ENCODE assay signal across 8 cellular contexts in the genomic region with DNA sequence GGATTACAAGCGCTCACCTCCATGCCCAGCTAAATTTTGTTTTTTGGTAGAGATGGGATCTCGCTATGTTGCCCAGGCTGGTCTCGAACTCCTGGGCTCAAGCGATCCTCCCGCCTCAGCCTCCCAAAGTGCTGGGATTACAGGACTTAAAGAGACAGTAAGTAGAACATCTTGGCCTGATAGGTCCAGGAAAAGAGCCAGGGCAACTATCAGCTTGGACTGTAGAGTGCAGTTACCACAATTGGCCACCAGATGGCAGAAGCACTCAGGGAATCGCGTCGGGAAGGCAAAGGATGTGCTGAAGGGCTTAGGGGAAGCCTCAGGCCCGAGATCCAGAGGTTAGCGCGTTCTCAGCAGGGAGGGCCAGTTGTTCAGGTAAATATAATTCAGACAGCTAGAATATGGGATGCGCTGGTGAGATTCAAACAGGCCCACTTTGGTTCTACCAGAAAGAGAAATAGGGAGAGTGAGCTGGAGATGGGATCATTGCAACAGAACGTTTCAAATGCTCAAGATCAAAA. TPM values are rescaled to one million over a fixed set of nuclear protein-coding genes. Genes with fewer than 3 reads are reported as not detected.
DNase-seq lines count a peak whose midpoint lies in the region; ATAC-seq and TF ChIP-seq lines count a peak whose summit lies in the region.

No MANE protein-coding gene starts in this region.

- H3K9me3 ChIP-seq in liver (ENCODE audit: control insufficient read depth in 4 of 4, low read length in 3 of 4), result no peaks in the 10 kb centered on the region

- no peak overlapping the region for H3K9ac ChIP-seq in liver (ENCODE audit: low read depth in 1 of 2, low read length in 2 of 2)

- WGBS in liver, result 15% methylated on average over 13 of the region's 13 CpGs

- H3K4me1 ChIP-seq in liver (ENCODE audit: control insufficient read depth in 4 of 4, insufficient read depth in 4 of 4, low read length in 3 of 4), result peaks cover 0 to 21% (median 19%) of the 10 kb centered on the region in 4 donors

- peak; percentile 100 for TF ChIP-seq RAD21 in liver (IDR thresholded peaks at IDR 0.05)

- H3K27me3 ChIP-seq in liver (ENCODE audit: control insufficient read depth in 4 of 4, insufficient read depth in 4 of 4, low read length in 3 of 4), result no peaks in the 10 kb centered on the region

- peak; percentile 82 for DNase-seq in AG08395 (ENCODE audit: low spot score)
- peak; percentile 59 for DNase-seq in NCI-H2227 treated with DMSO at 0.1 percent for 48 hours (lab: John Stamatoyannopoulos, UW)
- DNase-seq in activated CD4-positive, alpha-beta T cell treated with anti-CD3 and anti-CD28 coated beads for 4 hours, result peak; percentile 37 to 64
- peak; percentile 79 for DNase-seq in coronary artery (ENCODE audit: low spot score)
- peak; percentile 28 to 36 (median 32) for DNase-seq in stimulated activated CD4-positive, alpha-beta T cell treated with anti-CD3 and anti-CD28 coated beads, TNF-alpha, amount 100 ng/mL, for 4 hours (ENCODE audit: low read depth in 3 of 3)

- peak; percentile 82 for TF ChIP-seq CTCF in coronary artery (IDR thresholded peaks at IDR 0.05)
- TF ChIP-seq CTCF in liver (IDR thresholded peaks at IDR 0.05; ENCODE audit: low read depth, low read length, missing input control), result peak; percentile 99

- ATAC-seq in GM18517 (IDR thresholded peaks at IDR 0.05; ENCODE audit: unreplicated experiment) (peak; percentile 75), HG03045 (IDR thresholded peaks at IDR 0.05; ENCODE audit: unreplicated experiment) (peak; percentile 73)

- no peak overlapping the region for H3K27ac ChIP-seq in coronary artery
- peak overlapping the region in 1 of 2 donors; percentile 4 for H3K27ac ChIP-seq in liver (ENCODE audit: low read depth in 1 of 2, low read length in 2 of 2)

- H3K4me3 ChIP-seq in coronary artery (no peak overlapping the region), liver (ENCODE audit: low read depth in 1 of 3, low read length in 3 of 3) (no peak overlapping the region)

- no peaks in the 10 kb centered on the region for H3K36me3 ChIP-seq in liver (ENCODE audit: control insufficient read depth in 4 of 4, insufficient read depth in 3 of 4, low read depth in 1 of 4, low read length in 3 of 4)

TF ChIP-seq in liver, 16 proteins besides CTCF, POLR2A, EP300 and RAD21:
- TF ChIP-seq HNF4A (conservative IDR thresholded peaks at IDR 0.05) (peak in 1 of 2 donors; percentile 24), HNF4G (IDR thresholded peaks at IDR 0.05) (no peak), JUND (IDR thresholded peaks at IDR 0.05) (no peak), MAX (IDR thresholded peaks at IDR 0.05) (no peak)

RNA-seq across cellular contexts. Expression of gene C9orf57, which starts 21.5 kb away (rescaled TPM):
- not detected for total RNA-seq in liver
- not detected for polyA plus RNA-seq in liver

Comparison
In these comparisons a context has a peak if more than half of its experiments do, and no peak if none do; other contexts are left out.
1. DNase-seq: peak in every context shown above with its lines; median percentile 82 in AG08395; 79 in coronary artery; 59 in NCI-H2227 treated with DMSO at 0.1 percent for 48 hours; 50 in activated CD4-positive, alpha-beta T cell treated with anti-CD3 and anti-CD28 coated beads for 4 hours; 32 in stimulated activated CD4-positive, alpha-beta T cell treated with anti-CD3 and anti-CD28 coated beads, TNF-alpha, amount 100 ng/mL, for 4 hours.